In the genomic region with DNA sequence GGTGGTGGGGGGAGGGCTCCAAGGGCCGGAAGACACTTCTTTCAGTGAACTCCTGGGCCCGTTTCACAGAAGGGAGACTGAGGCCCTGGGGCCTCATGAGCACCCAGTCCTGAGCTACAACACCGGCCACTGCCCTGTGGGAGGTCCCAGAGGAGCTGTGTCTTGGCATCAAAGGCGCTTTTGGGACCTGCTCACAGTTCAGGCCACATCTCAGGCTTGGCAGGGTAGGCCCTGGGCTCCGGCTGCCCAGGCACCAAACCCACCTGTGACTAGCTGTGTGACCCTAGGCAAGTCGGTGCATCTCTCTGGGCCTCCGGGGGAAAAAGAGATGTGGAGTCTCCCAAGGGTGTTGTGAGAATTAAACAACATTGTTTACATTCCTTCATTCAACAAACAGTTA, we compare ENCODE assay signal across 28 cellular contexts. TPM values are rescaled to one million over a fixed set of nuclear protein-coding genes. Genes with fewer than 3 reads are reported as not detected.
"Had no signal": no experiment of that assay in that cellular context is flagged by ENCODE, and none has a peak within 500 bp of the region (broad histone marks: within the 10 kb centered on the region; RNA-seq: fewer than 3 reads in every experiment).

No MANE protein-coding gene starts in this region.

- ATAC-seq: activated T-helper 17 cell treated with anti-CD3 and anti-CD28 coated beads, Interleukin-2, amount 50 U/mL, for 72 hours; T-helper 17 cell had no signal

- H3K27ac ChIP-seq: VCaP had no signal

- H3K27ac Mint-ChIP-seq: activated CD4-positive, alpha-beta memory T cell treated with anti-CD3 and anti-CD28 coated beads, Interleukin-2, amount 10 ng/mL, durations not matched to agents 7 days and 5 days; activated naive CD4-positive, alpha-beta T cell treated with anti-CD3 and anti-CD28 coated beads for 36 hours; activated naive CD8-positive, alpha-beta T cell; activated T-helper 17 cell treated with anti-CD3 and anti-CD28 coated beads, Interleukin-2, amount 50 U/mL, for 72 hours; brain had no signal

- H3K9me3 Mint-ChIP-seq: activated CD4-positive, alpha-beta memory T cell treated with anti-CD3 and anti-CD28 coated beads, Interleukin-2, amount 10 ng/mL, durations not matched to agents 7 days and 5 days; activated naive CD4-positive, alpha-beta T cell treated with anti-CD3 and anti-CD28 coated beads for 36 hours; activated T-helper 17 cell treated with anti-CD3 and anti-CD28 coated beads, Interleukin-2, amount 50 U/mL, for 72 hours had no signal

- DNase-seq: activated CD4-positive, alpha-beta memory T cell treated with anti-CD3 and anti-CD28 coated beads, Interleukin-2, amount 10 ng/mL, durations not matched to agents 7 days and 5 days; activated CD4-positive, alpha-beta T cell treated with anti-CD3 and anti-CD28 coated beads, Interleukin-2, amount 50 U/mL, for 1 hour; activated CD4-positive, CD25-positive, alpha-beta regulatory T cell; activated gamma-delta T cell; activated naive CD4-positive, alpha-beta T cell treated with anti-CD3 and anti-CD28 coated beads for 36 hours; activated T-cell treated with anti-CD3 and anti-CD28 coated beads for 4 hours; activated T-cell treated with anti-CD3 and anti-CD28 coated beads, Interleukin-2, amount 50 U/mL, for 48 hours; amygdala; MG63; MV-4-11; NCI-H1092 treated with DMSO at 0.1 percent for 48 hours; NCI-H1417 treated with DMSO at 0.1 percent for 48 hours; NCI-H1694; NCI-H2029; NCI-H2107; NCI-H345; NCI-H510A; NCI-H526 treated with DMSO at 0.1 percent for 48 hours; SIG-M5; T-helper 17 cell had no signal

- H3K4me3 Mint-ChIP-seq: activated CD4-positive, alpha-beta memory T cell treated with anti-CD3 and anti-CD28 coated beads, Interleukin-2, amount 10 ng/mL, durations not matched to agents 7 days and 5 days; activated naive CD4-positive, alpha-beta T cell treated with anti-CD3 and anti-CD28 coated beads for 36 hours; activated naive CD8-positive, alpha-beta T cell; activated T-helper 17 cell treated with anti-CD3 and anti-CD28 coated beads, Interleukin-2, amount 50 U/mL, for 72 hours; brain; T-helper 17 cell had no signal

- H3K4me1 Mint-ChIP-seq: brain had no signal

- H3K36me3 Mint-ChIP-seq: activated naive CD8-positive, alpha-beta T cell; brain had no signal

- H3K27me3 Mint-ChIP-seq: activated naive CD8-positive, alpha-beta T cell; activated T-helper 17 cell treated with anti-CD3 and anti-CD28 coated beads, Interleukin-2, amount 50 U/mL, for 72 hours; T-helper 17 cell had no signal

- H3K9me3 ChIP-seq: MG63 had no signal

- H3K36me3 ChIP-seq: MG63 had no signal

- H3K4me3 ChIP-seq: MG63 had no signal

RNA-seq across cellular contexts. Expression of gene NFILZ, which starts 29.5 kb away (rescaled TPM):
- total RNA-seq: activated CD4-positive, alpha-beta memory T cell treated with anti-CD3 and anti-CD28 coated beads, Interleukin-2, amount 10 ng/mL, durations not matched to agents 7 days and 5 days; activated CD8-positive, alpha-beta memory T cell treated with anti-CD3 and anti-CD28 coated beads for 36 hours; activated naive CD4-positive, alpha-beta T cell treated with anti-CD3 and anti-CD28 coated beads for 36 hours; activated T-helper 17 cell treated with anti-CD3 and anti-CD28 coated beads, Interleukin-2, amount 50 U/mL, for 72 hours; astrocyte; OCI-LY7; RPMI7951; T-helper 17 cell had no signal

RNA-seq across cellular contexts. Expression of gene ACTL9, which starts 38.7 kb away (rescaled TPM):
- total RNA-seq: activated CD4-positive, alpha-beta memory T cell treated with anti-CD3 and anti-CD28 coated beads, Interleukin-2, amount 10 ng/mL, durations not matched to agents 7 days and 5 days; activated CD8-positive, alpha-beta memory T cell treated with anti-CD3 and anti-CD28 coated beads for 36 hours; activated naive CD4-positive, alpha-beta T cell treated with anti-CD3 and anti-CD28 coated beads for 36 hours; activated T-helper 17 cell treated with anti-CD3 and anti-CD28 coated beads, Interleukin-2, amount 50 U/mL, for 72 hours; astrocyte; OCI-LY7; RPMI7951; T-helper 17 cell had no signal

RNA-seq across cellular contexts. Expression of gene ADAMTS10, which starts 49.4 kb away (rescaled TPM):
- total RNA-seq: OCI-LY7, RPMI7951 had no signal
